7 cellular contexts compared by ENCODE assay signal in the genomic region with DNA sequence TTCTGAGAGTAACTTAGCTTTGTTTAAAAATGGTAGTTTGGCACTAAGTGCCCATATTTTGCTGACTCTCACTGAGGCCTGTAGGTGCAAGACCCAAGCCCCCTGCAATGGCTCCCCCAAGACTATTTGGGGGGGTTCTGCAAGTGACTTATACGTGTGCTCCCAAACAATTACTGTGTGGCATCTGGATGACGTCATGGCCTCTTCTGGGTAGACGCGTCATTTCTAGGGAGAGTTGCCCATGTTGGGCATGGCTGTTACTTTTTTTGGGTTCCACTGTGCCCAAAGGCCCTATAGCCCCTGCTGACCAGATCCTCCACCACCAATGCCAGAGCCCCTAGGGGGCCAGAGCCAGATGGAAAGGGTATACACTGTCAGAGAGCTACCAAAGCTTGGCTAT.
"Had no signal": no experiment of that assay in that cellular context is flagged by ENCODE, and none has a peak within 500 bp of the region (broad histone marks: within the 10 kb centered on the region; RNA-seq: fewer than 3 reads in every experiment).

No MANE protein-coding gene starts in this region.

- H3K4me3 ChIP-seq: K562 had no signal

- H3K27ac ChIP-seq: HL-60, KMS-11 had no signal

- H3K4me2 ChIP-seq: KMS-11 had no signal

- FAIRE-seq: HTR-8/SVneo, K562 had no signal

- H3K9ac ChIP-seq: KMS-11 had no signal

- DNase-seq: IMR-90, KBM-7, KG1 had no signal
